8 cellular contexts compared by ENCODE assay signal in genomic region chr19:53537523-53538377, GRCh38. TPM values are rescaled to one million over a fixed set of nuclear protein-coding genes. Genes with fewer than 3 reads are reported as not detected.
DNase-seq lines count a peak whose midpoint lies in the region; ATAC-seq and TF ChIP-seq lines count a peak whose summit lies in the region.

TSS of gene ZNF331 (plus strand) at chr19:53538145. CDS start at chr19:53569377, 31,232 bp downstream.

- peak within 1 kb of the TSS; percentile 37 for H3K27ac ChIP-seq in OCI-LY3 (ENCODE audit: low read length)
- H3K27ac ChIP-seq in foreskin keratinocyte: peak within 1 kb of the TSS; percentile 39
- peak within 1 kb of the TSS; percentile 57 for H3K27ac ChIP-seq in subcutaneous abdominal adipose tissue (ENCODE audit: low read depth, low read length)

- no peaks in the 10 kb centered on the region for H3K9me3 ChIP-seq in OCI-LY3 (ENCODE audit: insufficient read depth, low read length)
- no peaks in the 10 kb centered on the region for H3K9me3 ChIP-seq in neuron (ENCODE audit: low read length)
- no peaks in the 10 kb centered on the region for H3K9me3 ChIP-seq in subcutaneous abdominal adipose tissue (ENCODE audit: control insufficient read depth in 5 of 5, low read length in 5 of 5)

- H3K27me3 ChIP-seq in OCI-LY3 (ENCODE audit: low read depth, low read length) (no peaks in the 10 kb centered on the region), foreskin keratinocyte (no peaks in the 10 kb centered on the region), neuron (ENCODE audit: insufficient read depth, low read length) (no peaks in the 10 kb centered on the region), subcutaneous abdominal adipose tissue (ENCODE audit: control insufficient read depth in 5 of 5, insufficient read depth in 4 of 5, low read length in 5 of 5) (no peaks in the 10 kb centered on the region)

- H3K4me1 ChIP-seq in OCI-LY3 (ENCODE audit: low read length) (peaks cover 7% of the 10 kb centered on the region; the same call in 1 of the 2 replicates), foreskin keratinocyte (no peaks in the 10 kb centered on the region), neuron (ENCODE audit: insufficient read depth, low read length) (no peaks in the 10 kb centered on the region), subcutaneous abdominal adipose tissue (ENCODE audit: control insufficient read depth in 5 of 5, insufficient read depth in 5 of 5, low read length in 5 of 5) (peaks cover 0 to 21% (median 9%) of the 10 kb centered on the region in 5 donors)

- DNase-seq in DMS53 (lab: John Stamatoyannopoulos, UW) (peak; percentile 83), DMS53 treated with DMSO at 0.1 percent for 48 hours (lab: John Stamatoyannopoulos, UW; ENCODE audit: unreplicated experiment) (no peak), foreskin keratinocyte (peak; percentile 59 to 73)
- DNase-seq in activated effector memory CD4-positive, alpha-beta T cell treated with Interleukin-2 at 50 U/mL for 16 hours: peak; percentile 77

- H3K9ac ChIP-seq in OCI-LY3 (ENCODE audit: low read length) (peak within 1 kb of the TSS; percentile 79), subcutaneous abdominal adipose tissue (ENCODE audit: low read length in 5 of 5) (peak within 1 kb of the TSS in 4 of 5 donors; percentile 68 to 86 (median 78))

- TF ChIP-seq CTCF in OCI-LY3 (IDR thresholded peaks at IDR 0.05; ENCODE audit: low read depth, low read length) (no peak), foreskin keratinocyte (conservative IDR thresholded peaks at IDR 0.05) (peak; percentile 53)

- H3K36me3 ChIP-seq in OCI-LY3 (replicated peaks; ENCODE audit: low read depth, low read length) (peaks cover 24% of the 10 kb centered on the region), neuron (ENCODE audit: insufficient read depth, low read length) (peaks cover 10% of the 10 kb centered on the region), subcutaneous abdominal adipose tissue (ENCODE audit: control insufficient read depth in 5 of 5, insufficient read depth in 5 of 5, low read length in 5 of 5) (peaks cover 0 to 23% (median 6%) of the 10 kb centered on the region in 5 donors)

- peak; percentile 57 for ATAC-seq in HG03039 (IDR thresholded peaks at IDR 0.05; ENCODE audit: unreplicated experiment)
- ATAC-seq in foreskin keratinocyte: peak; percentile 74

- peak within 1 kb of the TSS; percentile 66 for H3K4me2 ChIP-seq in OCI-LY3 (ENCODE audit: low read length)

- H4K20me1 ChIP-seq in OCI-LY3 (ENCODE audit: insufficient read depth, low read length): no peaks in the 10 kb centered on the region

- H3K4me3 ChIP-seq in OCI-LY3 (ENCODE audit: low read length) (peak within 1 kb of the TSS; percentile 92), neuron (ENCODE audit: low read length) (peak within 1 kb of the TSS; percentile 59), subcutaneous abdominal adipose tissue (ENCODE audit: low read depth in 1 of 5, low read length in 5 of 5) (peak within 1 kb of the TSS; percentile 65 to 93 (median 88))

- peak within 1 kb of the TSS; percentile 92 for H2AFZ ChIP-seq in OCI-LY3 (ENCODE audit: low read depth, low read length)
- H2AFZ ChIP-seq in neuron (ENCODE audit: low read depth, low read length): peak within 1 kb of the TSS; percentile 75

- H3K79me2 ChIP-seq in OCI-LY3 (ENCODE audit: low read length): peaks cover 18% of the 10 kb centered on the region

RNA-seq across cellular contexts. Expression of gene ZNF331, which starts in this region (rescaled TPM):
- 6.1 and 8.6 TPM in 2 replicates for total RNA-seq in foreskin keratinocyte
- 2.3 and 2.6 TPM in 2 replicates for polyA plus RNA-seq in foreskin keratinocyte
